In the genomic region with DNA sequence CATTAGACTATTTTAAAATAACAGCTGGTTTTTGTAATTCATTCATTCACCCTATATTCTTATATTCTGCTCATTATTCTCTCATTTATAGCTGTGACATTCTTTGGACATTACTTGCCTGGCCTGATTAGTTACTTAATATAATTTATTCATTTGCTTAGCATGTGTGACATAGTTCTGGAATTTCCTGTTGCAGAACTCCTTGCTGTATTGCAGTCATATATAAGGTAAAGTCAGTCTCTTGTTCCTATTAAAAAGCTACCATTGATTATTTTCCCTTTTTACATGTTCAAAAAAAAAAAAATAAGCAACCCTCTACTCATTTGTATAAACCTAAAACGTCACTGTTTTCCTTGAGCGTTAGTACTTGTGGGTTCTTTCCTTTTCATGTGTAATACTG, we compare ENCODE assay signal across 1 cellular context.
TF ChIP-seq lines count a peak whose summit lies in the region.

No MANE protein-coding gene starts in this region.

TF ChIP-seq in endothelial cell of umbilical vein, 7 proteins besides CTCF, POLR2A, EP300 and RAD21:
- TF ChIP-seq JUN (IDR thresholded peaks at IDR 0.05; ENCODE audit: borderline replicate concordance, insufficient read depth, insufficient read length, low read depth) (peak; percentile 44), FOS (IDR thresholded peaks at IDR 0.05; ENCODE audit: borderline replicate concordance, insufficient read depth, low read length) (peak; percentile 57), EZH2 (IDR thresholded peaks at IDR 0.05; ENCODE audit: borderline replicate concordance, low read depth, low read length, severe bottlenecking) (no peak)
